ENCODE assay signal across 14 cellular contexts in genomic region chr5:124572973-124573372, GRCh38.
"Had no signal": no experiment of that assay in that cellular context is flagged by ENCODE, and none has a peak within 500 bp of the region (broad histone marks: within the 10 kb centered on the region; RNA-seq: fewer than 3 reads in every experiment).

No MANE protein-coding gene starts in this region.

- H3K9me3 ChIP-seq: upper lobe of right lung had no signal

- H3K4me2 ChIP-seq: hepatocyte had no signal

- DNase-seq: activated B cell treated with CpG ODN at 0.5 μM for 24 hours; activated CD4-positive, alpha-beta T cell treated with anti-CD3 and anti-CD28 coated beads, Interleukin-2, amount 10 ng/mL, durations not matched to agents 24 days and 14 days; activated CD8-positive, alpha-beta memory T cell treated with anti-CD3 and anti-CD28 coated beads for 24 hours; activated naive CD4-positive, alpha-beta T cell treated with anti-CD3 and anti-CD28 coated beads, Interleukin-2, amount 10 ng/mL, durations not matched to agents 7 days and 5 days; effector memory CD4-positive, alpha-beta T cell; left cardiac atrium; natural killer cell; stimulated activated CD4-positive, alpha-beta T cell treated with anti-CD3 and anti-CD28 coated beads, Interleukin-2, amount 100 ng/mL, for 48 hours; stimulated activated naive CD4-positive, alpha-beta T cell treated with Interleukin-2 at 50 U/mL for 16 hours; T-helper 1 cell; upper lobe of right lung had no signal

- H3K27ac ChIP-seq: coronary artery, hepatocyte, upper lobe of right lung had no signal

- H3K36me3 ChIP-seq: upper lobe of right lung had no signal

- H3K9me3 Mint-ChIP-seq: activated B cell treated with CpG ODN at 0.5 μM for 24 hours; activated CD4-positive, alpha-beta T cell treated with anti-CD3 and anti-CD28 coated beads, Interleukin-2, amount 10 ng/mL, durations not matched to agents 24 days and 14 days; activated naive CD4-positive, alpha-beta T cell treated with anti-CD3 and anti-CD28 coated beads, Interleukin-2, amount 10 ng/mL, durations not matched to agents 7 days and 5 days; activated T-helper 17 cell treated with anti-CD3 and anti-CD28 coated beads, Interleukin-2, amount 50 U/mL, for 72 hours; natural killer cell had no signal

- H3K27ac Mint-ChIP-seq: activated B cell treated with CpG ODN at 0.5 μM for 24 hours; activated CD4-positive, alpha-beta T cell treated with anti-CD3 and anti-CD28 coated beads, Interleukin-2, amount 10 ng/mL, durations not matched to agents 24 days and 14 days; activated naive CD4-positive, alpha-beta T cell treated with anti-CD3 and anti-CD28 coated beads, Interleukin-2, amount 10 ng/mL, durations not matched to agents 7 days and 5 days; activated T-helper 17 cell treated with anti-CD3 and anti-CD28 coated beads, Interleukin-2, amount 50 U/mL, for 72 hours; natural killer cell had no signal

- H3K79me2 ChIP-seq: hepatocyte had no signal

- H3K4me1 Mint-ChIP-seq: activated CD4-positive, alpha-beta T cell treated with anti-CD3 and anti-CD28 coated beads, Interleukin-2, amount 10 ng/mL, durations not matched to agents 24 days and 14 days; activated naive CD4-positive, alpha-beta T cell treated with anti-CD3 and anti-CD28 coated beads, Interleukin-2, amount 10 ng/mL, durations not matched to agents 7 days and 5 days; activated T-helper 17 cell treated with anti-CD3 and anti-CD28 coated beads, Interleukin-2, amount 50 U/mL, for 72 hours had no signal

- H3K4me3 ChIP-seq: coronary artery, hepatocyte, upper lobe of right lung had no signal

- H3K4me1 ChIP-seq: upper lobe of right lung had no signal

- H3K36me3 Mint-ChIP-seq: activated naive CD4-positive, alpha-beta T cell treated with anti-CD3 and anti-CD28 coated beads, Interleukin-2, amount 10 ng/mL, durations not matched to agents 7 days and 5 days; natural killer cell had no signal

- H3K4me3 Mint-ChIP-seq: activated B cell treated with CpG ODN at 0.5 μM for 24 hours; activated CD4-positive, alpha-beta T cell treated with anti-CD3 and anti-CD28 coated beads, Interleukin-2, amount 10 ng/mL, durations not matched to agents 24 days and 14 days; activated naive CD4-positive, alpha-beta T cell treated with anti-CD3 and anti-CD28 coated beads, Interleukin-2, amount 10 ng/mL, durations not matched to agents 7 days and 5 days; activated T-helper 17 cell treated with anti-CD3 and anti-CD28 coated beads, Interleukin-2, amount 50 U/mL, for 72 hours; natural killer cell had no signal

- H3K27me3 Mint-ChIP-seq: activated B cell treated with CpG ODN at 0.5 μM for 24 hours; activated CD4-positive, alpha-beta T cell treated with anti-CD3 and anti-CD28 coated beads, Interleukin-2, amount 10 ng/mL, durations not matched to agents 24 days and 14 days; activated naive CD4-positive, alpha-beta T cell treated with anti-CD3 and anti-CD28 coated beads, Interleukin-2, amount 10 ng/mL, durations not matched to agents 7 days and 5 days had no signal

- H3K27me3 ChIP-seq: hepatocyte, upper lobe of right lung had no signal

- H2AFZ ChIP-seq: hepatocyte had no signal
